25 cellular contexts compared by ENCODE assay signal in genomic region chr9:87590996-87591395, GRCh38.
A peak's percentile ranks its signal among the peaks of the same experiment; 100 is the strongest.
DNase-seq lines count a peak whose midpoint lies in the region; ATAC-seq and TF ChIP-seq lines count a peak whose summit lies in the region.
"Had no signal": no experiment of that assay in that cellular context is flagged by ENCODE, and none has a peak within 500 bp of the region (broad histone marks: within the 10 kb centered on the region; RNA-seq: fewer than 3 reads in every experiment).

No MANE protein-coding gene starts in this region.

- H3K4me1 ChIP-seq in mesenchymal stem cell (ENCODE audit: control insufficient read depth, insufficient read depth, low read depth, low read length): peaks cover 30% of the 10 kb centered on the region
- no peaks in the 10 kb centered on the region for H3K4me1 ChIP-seq in naive thymus-derived CD4-positive, alpha-beta T cell (ENCODE audit: control insufficient read depth in 2 of 2, insufficient read depth in 2 of 2, low read length in 2 of 2)
- H3K4me1 ChIP-seq: BLaER1 had no signal

- DNase-seq in GM12865 (ENCODE audit: low read depth) (peak; percentile 28), mesenchymal stem cell (no peak), osteocyte (ENCODE audit: extremely low spot score, unreplicated experiment) (peak; percentile 32), NCI-H1092 (lab: John Stamatoyannopoulos, UW) (no peak), AG08395 (ENCODE audit: low spot score) (no peak), SHP77 (lab: John Stamatoyannopoulos, UW) (no peak)
- no peak for DNase-seq in naive thymus-derived CD4-positive, alpha-beta T cell
- DNase-seq: BE2C; C1 segment of cervical spinal cord; CD4-positive, alpha-beta memory T cell; CD4-positive, CD25-positive, alpha-beta regulatory T cell; CD8-positive, alpha-beta memory T cell; COR-L47; DMS 273 treated with DMSO at 0.1 percent for 48 hours; DMS153; DMS53; DMS79; DND-41; EL; GDM1 had no signal

- no peak overlapping the region for H3K18ac ChIP-seq in mesenchymal stem cell (ENCODE audit: low read depth in 1 of 2, low read length in 2 of 2)

- H3K79me1 ChIP-seq in mesenchymal stem cell (replicated peaks; ENCODE audit: low read length, poor library complexity, severe bottlenecking): peaks cover 28% of the 10 kb centered on the region

- WGBS in mesenchymal stem cell: 97% methylated on average over 2 of the region's 2 CpGs

- no peak overlapping the region for H3K27ac ChIP-seq in mesenchymal stem cell (ENCODE audit: low read length, poor library complexity, severe bottlenecking)
- no peak overlapping the region for H3K27ac ChIP-seq in naive thymus-derived CD4-positive, alpha-beta T cell (ENCODE audit: low read depth, low read length)
- H3K27ac ChIP-seq: 22Rv1, A549, BLaER1 had no signal

- no peak overlapping the region for H3K27ac Mint-ChIP-seq in osteocyte (ENCODE audit: unreplicated experiment)
- no peak overlapping the region for H3K27ac Mint-ChIP-seq in naive thymus-derived CD4-positive, alpha-beta T cell
- H3K27ac Mint-ChIP-seq: CD14-positive monocyte; CD4-positive, alpha-beta memory T cell; CD4-positive, CD25-positive, alpha-beta regulatory T cell; CD8-positive, alpha-beta memory T cell had no signal

- H3K9ac ChIP-seq in mesenchymal stem cell (ENCODE audit: low read length): no peak overlapping the region
- H3K9ac ChIP-seq: BLaER1 had no signal

- no peak overlapping the region for H3K23ac ChIP-seq in mesenchymal stem cell (ENCODE audit: low read length in 2 of 2)

- H3K4me2 ChIP-seq in mesenchymal stem cell (ENCODE audit: low read length, poor library complexity, severe bottlenecking): no peak overlapping the region
- H3K4me2 ChIP-seq: A549, BLaER1 had no signal

- ATAC-seq in GM18868 (IDR thresholded peaks at IDR 0.05; ENCODE audit: unreplicated experiment): peak; percentile 51
- no peak for ATAC-seq in naive thymus-derived CD4-positive, alpha-beta T cell
- ATAC-seq: A549 had no signal

- peaks cover 57% of the 10 kb centered on the region for H3K4me1 Mint-ChIP-seq in osteocyte (ENCODE audit: unreplicated experiment)
- H3K4me1 Mint-ChIP-seq in naive thymus-derived CD4-positive, alpha-beta T cell: no peaks in the 10 kb centered on the region
- H3K4me1 Mint-ChIP-seq: CD4-positive, alpha-beta memory T cell; CD4-positive, CD25-positive, alpha-beta regulatory T cell; CD8-positive, alpha-beta memory T cell had no signal

- no peak for TF ChIP-seq CTCF in GM12865 (IDR thresholded peaks at IDR 0.05; ENCODE audit: insufficient read depth, low read depth, low read length, missing control alignments)
- TF ChIP-seq CTCF in osteocyte (IDR thresholded peaks at IDR 0.05): no peak

- H2BK5ac ChIP-seq in mesenchymal stem cell (ENCODE audit: low read depth, low read length, poor library complexity, severe bottlenecking): no peak overlapping the region

- H3K36me3 Mint-ChIP-seq in osteocyte (ENCODE audit: unreplicated experiment): peaks cover 25% of the 10 kb centered on the region
- no peaks in the 10 kb centered on the region for H3K36me3 Mint-ChIP-seq in naive thymus-derived CD4-positive, alpha-beta T cell
- H3K36me3 Mint-ChIP-seq: CD4-positive, alpha-beta memory T cell; CD4-positive, CD25-positive, alpha-beta regulatory T cell; CD8-positive, alpha-beta memory T cell had no signal

- H3K4ac ChIP-seq in mesenchymal stem cell (ENCODE audit: low read depth in 1 of 2, low read length in 2 of 2): no peak overlapping the region

- no peak overlapping the region for H3K4me3 Mint-ChIP-seq in osteocyte (ENCODE audit: unreplicated experiment)
- H3K4me3 Mint-ChIP-seq in naive thymus-derived CD4-positive, alpha-beta T cell: no peak overlapping the region
- H3K4me3 Mint-ChIP-seq: CD14-positive monocyte; CD4-positive, alpha-beta memory T cell; CD4-positive, CD25-positive, alpha-beta regulatory T cell; CD8-positive, alpha-beta memory T cell had no signal

- no peaks in the 10 kb centered on the region for H3K9me3 Mint-ChIP-seq in osteocyte (ENCODE audit: unreplicated experiment)
- no peaks in the 10 kb centered on the region for H3K9me3 Mint-ChIP-seq in naive thymus-derived CD4-positive, alpha-beta T cell
- H3K9me3 Mint-ChIP-seq: CD4-positive, alpha-beta memory T cell had no signal

- no peak overlapping the region for H4K8ac ChIP-seq in mesenchymal stem cell (ENCODE audit: low read length)

- no peaks in the 10 kb centered on the region for H3K27me3 ChIP-seq in mesenchymal stem cell (ENCODE audit: control insufficient read depth in 1 of 2, insufficient read depth in 1 of 2, low read length in 2 of 2)
- H3K27me3 ChIP-seq in naive thymus-derived CD4-positive, alpha-beta T cell (ENCODE audit: control insufficient read depth in 2 of 2, insufficient read depth in 2 of 2, low read length in 2 of 2): no peaks in the 10 kb centered on the region
- H3K27me3 ChIP-seq: BE2C, BLaER1 had no signal

- no peak overlapping the region for H2BK120ac ChIP-seq in mesenchymal stem cell (ENCODE audit: low read depth, low read length)

- H4K91ac ChIP-seq in mesenchymal stem cell (ENCODE audit: low read length): no peak overlapping the region

- POLR2A ChIA-PET in naive thymus-derived CD4-positive, alpha-beta T cell (lab: Charles Lee): no interaction called here

- CTCF ChIA-PET in naive thymus-derived CD4-positive, alpha-beta T cell (lab: Charles Lee): no interaction called here

- peaks cover 0 to 3% of the 10 kb centered on the region in 2 experiments for H3K36me3 ChIP-seq in mesenchymal stem cell (ENCODE audit: control insufficient read depth in 1 of 2, insufficient read depth in 2 of 2, low read depth in 1 of 2, low read length in 2 of 2)
- no peaks in the 10 kb centered on the region for H3K36me3 ChIP-seq in naive thymus-derived CD4-positive, alpha-beta T cell (ENCODE audit: control insufficient read depth in 2 of 3, insufficient read depth in 3 of 3, low read length in 3 of 3)
- H3K36me3 ChIP-seq: BE2C, BLaER1 had no signal

- no peak overlapping the region for H2BK12ac ChIP-seq in mesenchymal stem cell (ENCODE audit: low read length in 2 of 2)

- no peaks in the 10 kb centered on the region for H3K9me3 ChIP-seq in mesenchymal stem cell (ENCODE audit: control insufficient read depth, low read length)
- H3K9me3 ChIP-seq in naive thymus-derived CD4-positive, alpha-beta T cell (ENCODE audit: control insufficient read depth in 2 of 3, low read length in 3 of 3): no peaks in the 10 kb centered on the region
- H3K9me3 ChIP-seq: A549, BE2C, BLaER1 had no signal

- no peak overlapping the region for H2BK15ac ChIP-seq in mesenchymal stem cell (ENCODE audit: low read depth, poor library complexity, severe bottlenecking)

- intact Hi-C loops in naive thymus-derived CD4-positive, alpha-beta T cell (cut with micrococcal nuclease): no loop called here

- H3K14ac ChIP-seq in mesenchymal stem cell (ENCODE audit: low read length in 2 of 2): no peak overlapping the region

- H3K4me3 ChIP-seq in GM12865 (ENCODE audit: low read depth, low read length) (no peak overlapping the region), mesenchymal stem cell (ENCODE audit: insufficient read depth in 1 of 2, low read depth in 1 of 2, low read length in 2 of 2) (no peak overlapping the region)
- H3K4me3 ChIP-seq in naive thymus-derived CD4-positive, alpha-beta T cell (ENCODE audit: low read length): no peak overlapping the region
- H3K4me3 ChIP-seq: A549, BLaER1 had no signal

- peak overlapping the region; percentile 71 for H2AK5ac ChIP-seq in mesenchymal stem cell (ENCODE audit: low read length, severe bottlenecking)

- no peaks in the 10 kb centered on the region for H3K27me3 Mint-ChIP-seq in osteocyte (ENCODE audit: unreplicated experiment)
- H3K27me3 Mint-ChIP-seq in naive thymus-derived CD4-positive, alpha-beta T cell: peaks cover 0 to 7% (median 0%) of the 10 kb centered on the region in 5 donors
- H3K27me3 Mint-ChIP-seq: CD4-positive, alpha-beta memory T cell; CD4-positive, CD25-positive, alpha-beta regulatory T cell had no signal

- no peak overlapping the region for H2AFZ ChIP-seq in mesenchymal stem cell (ENCODE audit: low read depth, low read length)

Comparison
In these comparisons a context has a peak if more than half of its experiments do, and no peak if none do; other contexts are left out.
1. DNase-seq: peak in GM12865 (single experiment) and osteocyte (single experiment); none in mesenchymal stem cell (single experiment), NCI-H1092 (single experiment), AG08395 (single experiment), SHP77 (0 of 2) and naive thymus-derived CD4-positive, alpha-beta T cell (0 of 9).